Comparison of ENCODE assay signal across 1 cellular context in the genomic region with DNA sequence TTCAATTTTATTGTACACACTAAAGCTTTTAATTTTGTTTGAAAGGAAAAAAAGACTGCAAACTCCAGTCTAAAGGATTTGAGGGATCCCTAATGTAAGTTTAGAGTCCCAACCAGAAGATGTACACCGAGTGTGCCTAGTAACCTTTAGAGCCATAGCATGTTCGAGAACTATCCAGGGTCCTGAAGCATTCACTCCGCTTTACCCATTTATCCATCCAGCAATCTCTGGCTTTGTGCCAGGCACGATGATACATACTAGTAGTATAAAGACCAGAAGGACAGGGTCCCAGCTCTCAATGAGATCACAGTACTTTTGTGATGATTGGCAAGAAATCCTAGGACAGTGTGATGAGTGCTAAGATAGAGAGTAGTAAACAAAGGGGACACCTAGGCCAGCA.
TF ChIP-seq lines count a peak whose summit lies in the region.

No MANE protein-coding gene starts in this region.

TF ChIP-seq in K562, 482 proteins besides CTCF, POLR2A, EP300 and RAD21:
- TF ChIP-seq, protein P1, sequence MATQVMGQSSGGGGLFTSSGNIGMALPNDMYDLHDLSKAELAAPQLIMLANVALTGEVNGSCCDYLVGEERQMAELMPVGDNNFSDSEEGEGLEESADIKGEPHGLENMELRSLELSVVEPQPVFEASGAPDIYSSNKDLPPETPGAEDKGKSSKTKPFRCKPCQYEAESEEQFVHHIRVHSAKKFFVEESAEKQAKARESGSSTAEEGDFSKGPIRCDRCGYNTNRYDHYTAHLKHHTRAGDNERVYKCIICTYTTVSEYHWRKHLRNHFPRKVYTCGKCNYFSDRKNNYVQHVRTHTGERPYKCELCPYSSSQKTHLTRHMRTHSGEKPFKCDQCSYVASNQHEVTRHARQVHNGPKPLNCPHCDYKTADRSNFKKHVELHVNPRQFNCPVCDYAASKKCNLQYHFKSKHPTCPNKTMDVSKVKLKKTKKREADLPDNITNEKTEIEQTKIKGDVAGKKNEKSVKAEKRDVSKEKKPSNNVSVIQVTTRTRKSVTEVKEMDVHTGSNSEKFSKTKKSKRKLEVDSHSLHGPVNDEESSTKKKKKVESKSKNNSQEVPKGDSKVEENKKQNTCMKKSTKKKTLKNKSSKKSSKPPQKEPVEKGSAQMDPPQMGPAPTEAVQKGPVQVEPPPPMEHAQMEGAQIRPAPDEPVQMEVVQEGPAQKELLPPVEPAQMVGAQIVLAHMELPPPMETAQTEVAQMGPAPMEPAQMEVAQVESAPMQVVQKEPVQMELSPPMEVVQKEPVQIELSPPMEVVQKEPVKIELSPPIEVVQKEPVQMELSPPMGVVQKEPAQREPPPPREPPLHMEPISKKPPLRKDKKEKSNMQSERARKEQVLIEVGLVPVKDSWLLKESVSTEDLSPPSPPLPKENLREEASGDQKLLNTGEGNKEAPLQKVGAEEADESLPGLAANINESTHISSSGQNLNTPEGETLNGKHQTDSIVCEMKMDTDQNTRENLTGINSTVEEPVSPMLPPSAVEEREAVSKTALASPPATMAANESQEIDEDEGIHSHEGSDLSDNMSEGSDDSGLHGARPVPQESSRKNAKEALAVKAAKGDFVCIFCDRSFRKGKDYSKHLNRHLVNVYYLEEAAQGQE (CRISPR knock-in tag; IDR thresholded peaks at IDR 0.05; ENCODE audit: low read depth), result peak; percentile 86
- TF ChIP-seq NFE2 (IDR thresholded peaks at IDR 0.05; ENCODE audit: low read depth) (0 out of 2 replicates have a peak, but pooled peaks have one; percentile 12), NFIC (IDR thresholded peaks at IDR 0.05) (peak; percentile 92), POLR3A (IDR thresholded peaks at IDR 0.05; ENCODE audit: borderline replicate concordance, extremely low read depth, insufficient read depth, insufficient read length) (no peak), FUS (optimal IDR thresholded peaks at IDR 0.05; ENCODE audit: low read depth, low read length) (no peak), NFIX (CRISPR knock-in tag; IDR thresholded peaks at IDR 0.05; ENCODE audit: low read depth) (peak; percentile 13; the same call in 1 of the 2 replicates), MIER1 (IDR thresholded peaks at IDR 0.05; ENCODE audit: low read depth) (peak; percentile 87), ZNF766 (CRISPR knock-in tag; conservative IDR thresholded peaks at IDR 0.05) (0 out of 2 replicates have a peak, but pooled peaks have one; percentile 49), EHMT2 (IDR thresholded peaks at IDR 0.05) (peak; percentile 94), HDAC8 (tag; IDR thresholded peaks at IDR 0.05) (no peak), PHTF2 (CRISPR knock-in tag; IDR thresholded peaks at IDR 0.05) (no peak)
- TF ChIP-seq, protein P2, sequence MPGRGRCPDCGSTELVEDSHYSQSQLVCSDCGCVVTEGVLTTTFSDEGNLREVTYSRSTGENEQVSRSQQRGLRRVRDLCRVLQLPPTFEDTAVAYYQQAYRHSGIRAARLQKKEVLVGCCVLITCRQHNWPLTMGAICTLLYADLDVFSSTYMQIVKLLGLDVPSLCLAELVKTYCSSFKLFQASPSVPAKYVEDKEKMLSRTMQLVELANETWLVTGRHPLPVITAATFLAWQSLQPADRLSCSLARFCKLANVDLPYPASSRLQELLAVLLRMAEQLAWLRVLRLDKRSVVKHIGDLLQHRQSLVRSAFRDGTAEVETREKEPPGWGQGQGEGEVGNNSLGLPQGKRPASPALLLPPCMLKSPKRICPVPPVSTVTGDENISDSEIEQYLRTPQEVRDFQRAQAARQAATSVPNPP (IDR thresholded peaks at IDR 0.05; ENCODE audit: borderline replicate concordance, insufficient read depth, insufficient read length), result no peak
- TF ChIP-seq, protein P3, sequence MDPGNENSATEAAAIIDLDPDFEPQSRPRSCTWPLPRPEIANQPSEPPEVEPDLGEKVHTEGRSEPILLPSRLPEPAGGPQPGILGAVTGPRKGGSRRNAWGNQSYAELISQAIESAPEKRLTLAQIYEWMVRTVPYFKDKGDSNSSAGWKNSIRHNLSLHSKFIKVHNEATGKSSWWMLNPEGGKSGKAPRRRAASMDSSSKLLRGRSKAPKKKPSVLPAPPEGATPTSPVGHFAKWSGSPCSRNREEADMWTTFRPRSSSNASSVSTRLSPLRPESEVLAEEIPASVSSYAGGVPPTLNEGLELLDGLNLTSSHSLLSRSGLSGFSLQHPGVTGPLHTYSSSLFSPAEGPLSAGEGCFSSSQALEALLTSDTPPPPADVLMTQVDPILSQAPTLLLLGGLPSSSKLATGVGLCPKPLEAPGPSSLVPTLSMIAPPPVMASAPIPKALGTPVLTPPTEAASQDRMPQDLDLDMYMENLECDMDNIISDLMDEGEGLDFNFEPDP (CRISPR knock-in tag; IDR thresholded peaks at IDR 0.05), result no peak
